Comparison of ENCODE assay signal across 8 cellular contexts in genomic region chr12:50824914-50825313, GRCh38. TPM values are rescaled to one million over a fixed set of nuclear protein-coding genes. Genes with fewer than 3 reads are reported as not detected.
DNase-seq lines count a peak whose midpoint lies in the region; ATAC-seq, FAIRE-seq and TF ChIP-seq lines count a peak whose summit lies in the region.

No MANE protein-coding gene starts in this region.

- H3K9me2 ChIP-seq in PC-3 (replicated peaks; ENCODE audit: low read length): no peaks in the 10 kb centered on the region

- no TSS peak for BruUV-seq in PC-3 (replicated peaks; lab: Mats Ljungman, UMichigan)

- no peaks in the 10 kb centered on the region for H3K9me3 ChIP-seq in CD4-positive, CD25-positive, alpha-beta regulatory T cell (ENCODE audit: control insufficient read depth in 2 of 2, low read length in 2 of 2)
- H3K9me3 ChIP-seq in PC-3 (ENCODE audit: low read length) (no peaks in the 10 kb centered on the region), endocrine pancreas (ENCODE audit: control insufficient read depth, low read length) (no peaks in the 10 kb centered on the region), osteoblast (ENCODE audit: low read depth, low read length) (no peaks in the 10 kb centered on the region)

- H3K36me3 Mint-ChIP-seq in CD4-positive, CD25-positive, alpha-beta regulatory T cell: no peaks in the 10 kb centered on the region

- H2AFZ ChIP-seq in PC-3 (ENCODE audit: low read length) (no peak overlapping the region; the same call in 1 of the 2 replicates), osteoblast (ENCODE audit: low read length) (peak overlapping the region; percentile 65)

- POLR2A ChIA-PET in PC-3 (lab: Charles Lee; ENCODE audit: unreplicated experiment): interaction anchor here (0.6 kb wide), 2 partner anchors 61 to 1024 kb away, joined by 6 to 11 read pairs; partner anchors contain the start of gene ATF1

- H3K9me3 Mint-ChIP-seq in CD4-positive, CD25-positive, alpha-beta regulatory T cell: no peaks in the 10 kb centered on the region

- H3K27me3 Mint-ChIP-seq in CD4-positive, CD25-positive, alpha-beta regulatory T cell: no peaks in the 10 kb centered on the region

- no peak for ATAC-seq in CD4-positive, CD25-positive, alpha-beta regulatory T cell (ENCODE audit: low read depth in 2 of 2)
- ATAC-seq in PC-3: peak; percentile 66

- TF ChIP-seq CTCF in PC-3 (conservative IDR thresholded peaks at IDR 0.05; ENCODE audit: low read depth, low read length) (no peak), osteoblast (IDR thresholded peaks at IDR 0.05; ENCODE audit: extremely low read depth, low read depth, low read length) (no peak)

- H3K36me3 ChIP-seq in CD4-positive, CD25-positive, alpha-beta regulatory T cell (ENCODE audit: control insufficient read depth, insufficient read depth, low read length): no peaks in the 10 kb centered on the region
- no peaks in the 10 kb centered on the region; the same call in 1 of the 2 replicates for H3K36me3 ChIP-seq in PC-3 (ENCODE audit: low read depth, low read length)
- no peaks in the 10 kb centered on the region for H3K36me3 ChIP-seq in endocrine pancreas (ENCODE audit: control insufficient read depth, insufficient read depth, low read length)
- peaks cover 4% of the 10 kb centered on the region for H3K36me3 ChIP-seq in osteoblast (ENCODE audit: insufficient read depth, low read length)

- peak overlapping the region in 1 of 4 donors; percentile 33 for H3K4me3 Mint-ChIP-seq in CD4-positive, CD25-positive, alpha-beta regulatory T cell

- no peak for FAIRE-seq in HTR-8/SVneo (lab: Jason Lieb, UNC)

- H4K20me1 ChIP-seq in PC-3 (ENCODE audit: low read length) (no peaks in the 10 kb centered on the region), osteoblast (ENCODE audit: insufficient read depth, low read length) (no peaks in the 10 kb centered on the region)

- H3K4me2 ChIP-seq in PC-3 (ENCODE audit: low read length) (no peak overlapping the region), osteoblast (ENCODE audit: insufficient read depth, low read length) (peak overlapping the region; percentile 25)

- H3K9ac ChIP-seq in PC-3 (ENCODE audit: low read length): no peak overlapping the region
- no peak overlapping the region for H3K9ac ChIP-seq in endocrine pancreas (ENCODE audit: control insufficient read depth, insufficient read depth, low read length)

- CTCF ChIA-PET in PC-3 (lab: Charles Lee): interaction anchor here (0.6 to 2.6 kb wide), 7 partner anchors 28 to 243 kb away, joined by 4 to 56 read pairs (median 10); no protein-coding TSS in a partner anchor

- in situ Hi-C loops in ACHN (cut with HindIII; ENCODE audit: low pct_ligation_motif_present, low pct_unique_long_range_greater_than_20kb, low sequenced_read_pairs): no loop called here

- H3K79me2 ChIP-seq in PC-3 (ENCODE audit: low read length) (no peaks in the 10 kb centered on the region), osteoblast (ENCODE audit: insufficient read depth, low read length) (no peaks in the 10 kb centered on the region)

- H3K4me3 ChIP-seq in CD4-positive, CD25-positive, alpha-beta regulatory T cell (ENCODE audit: low read depth, low read length): peak overlapping the region; percentile 64
- H3K4me3 ChIP-seq in PC-3 (ENCODE audit: low read length) (no peak overlapping the region), endocrine pancreas (ENCODE audit: control insufficient read depth, insufficient read depth, low read length) (peak overlapping the region; percentile 59), osteoblast (ENCODE audit: insufficient read depth, low read length) (peak overlapping the region; percentile 36)

- no peaks in the 10 kb centered on the region for H3K27me3 ChIP-seq in CD4-positive, CD25-positive, alpha-beta regulatory T cell (ENCODE audit: control insufficient read depth, insufficient read depth, low read length)
- no peaks in the 10 kb centered on the region for H3K27me3 ChIP-seq in PC-3 (ENCODE audit: low read length)
- H3K27me3 ChIP-seq in endocrine pancreas (ENCODE audit: control insufficient read depth, insufficient read depth, low read length): no peaks in the 10 kb centered on the region
- no peaks in the 10 kb centered on the region for H3K27me3 ChIP-seq in osteoblast (ENCODE audit: insufficient read depth, low read length)

- intact Hi-C loops in PC-3 (cut with micrococcal nuclease): loop anchor here (1.0 to 5.0 kb wide), 4 partner anchors 60 to 517 kb away; no protein-coding TSS in a partner anchor

- H3K27ac Mint-ChIP-seq in CD4-positive, CD25-positive, alpha-beta regulatory T cell: peak overlapping the region; percentile 28 to 99 (median 92)

- H3K27ac ChIP-seq in CD4-positive, CD25-positive, alpha-beta regulatory T cell (ENCODE audit: insufficient read depth, low read length, poor library complexity, severe bottlenecking): peak overlapping the region; percentile 69
- H3K27ac ChIP-seq in PC-3 (ENCODE audit: low read length) (no peak overlapping the region), osteoblast (ENCODE audit: low read depth, low read length) (peak overlapping the region; percentile 19)

- H3K4me1 ChIP-seq in CD4-positive, CD25-positive, alpha-beta regulatory T cell (ENCODE audit: control insufficient read depth, insufficient read depth, low read length, poor library complexity, severe bottlenecking): no peaks in the 10 kb centered on the region
- H3K4me1 ChIP-seq in PC-3 (ENCODE audit: insufficient read depth, low read length) (no peaks in the 10 kb centered on the region), endocrine pancreas (ENCODE audit: control insufficient read depth, insufficient read depth, low read length) (peaks cover 5% of the 10 kb centered on the region), osteoblast (ENCODE audit: insufficient read depth, low read length) (peaks cover 5% of the 10 kb centered on the region)

- no peak for DNase-seq in CD4-positive, CD25-positive, alpha-beta regulatory T cell
- DNase-seq in PC-3 (no peak), osteoblast (ENCODE audit: insufficient read length, low spot score, missing footprints) (no peak), NCI-H510A treated with DMSO at 0.1 percent for 48 hours (lab: John Stamatoyannopoulos, UW) (no peak), ACHN (no peak), NCI-H1092 treated with DMSO at 0.1 percent for 48 hours (lab: John Stamatoyannopoulos, UW) (no peak), HTR-8/SVneo (ENCODE audit: insufficient read length, low spot score) (no peak)

- H3K4me1 Mint-ChIP-seq in CD4-positive, CD25-positive, alpha-beta regulatory T cell: peaks cover 7 to 12% (median 7%) of the 10 kb centered on the region in 4 donors

- H3F3A ChIP-seq in PC-3 (ENCODE audit: low read length, unreplicated experiment): no peaks in the 10 kb centered on the region

RNA-seq across cellular contexts. Expression of gene TMPRSS12, which starts 17.8 kb away (rescaled TPM):
- total RNA-seq in CD4-positive, CD25-positive, alpha-beta regulatory T cell: not detected
- not detected for polyA plus RNA-seq in CD4-positive, CD25-positive, alpha-beta regulatory T cell
- total RNA-seq in PC-3 (2014; rRNA removed) (not detected in 2 replicates), osteoblast (not detected in 2 replicates)
